Comparison of ENCODE assay signal across 20 cellular contexts in genomic region chr9:95820076-95820475, GRCh38. TPM values are rescaled to one million over a fixed set of nuclear protein-coding genes. Genes with fewer than 3 reads are reported as not detected.
DNase-seq lines count a peak whose midpoint lies in the region; ATAC-seq and TF ChIP-seq lines count a peak whose summit lies in the region.
"Had no signal": no experiment of that assay in that cellular context is flagged by ENCODE, and none has a peak within 500 bp of the region (broad histone marks: within the 10 kb centered on the region; RNA-seq: fewer than 3 reads in every experiment).

No MANE protein-coding gene starts in this region.

- peaks cover 9% of the 10 kb centered on the region for H3K79me1 ChIP-seq in trophoblast cell (ENCODE audit: low read length)

- H3K4me3 ChIP-seq in GM23248 (no peak overlapping the region), trophoblast cell (ENCODE audit: low read depth, low read length) (no peak overlapping the region)
- H3K4me3 ChIP-seq: BLaER1 treated with 17β-estradiol and CSF1 and Interleukin-3, amounts not matched to agents 10 nM and 100 nM had no signal

- H2BK5ac ChIP-seq in trophoblast cell (ENCODE audit: low read depth, low read length, poor library complexity): no peak overlapping the region

- no peak overlapping the region for H2BK120ac ChIP-seq in trophoblast cell (ENCODE audit: insufficient read depth, low read length, poor library complexity)

- no peak overlapping the region for H3K18ac ChIP-seq in trophoblast cell (ENCODE audit: low read length)

- WGBS in GM23248 (ENCODE audit: low coverage in 1 of 2, low lambda C conversion rate in 2 of 2, missing lambda C conversion rate in 2 of 2), 2 experiments: 42 to 45% methylated on average over 8 of the region's 8 CpGs
- WGBS in trophoblast cell (ENCODE audit: extremely low coverage, insufficient coverage, insufficient read length): no CpG with 5 or more reads among the region's 8 CpGs

- H3K36me3 ChIP-seq in GM23248 (ENCODE audit: low read depth): no peaks in the 10 kb centered on the region
- no peaks in the 10 kb centered on the region for H3K36me3 ChIP-seq in trophoblast cell (ENCODE audit: control insufficient read depth in 1 of 2, insufficient read depth in 2 of 2, low read length in 2 of 2)

- no peaks in the 10 kb centered on the region for H3K27me3 ChIP-seq in GM23248 (replicated peaks; ENCODE audit: insufficient read depth)
- no peaks in the 10 kb centered on the region for H3K27me3 ChIP-seq in trophoblast cell (ENCODE audit: insufficient read depth, low read length)
- H3K27me3 ChIP-seq: BLaER1 treated with 17β-estradiol and CSF1 and Interleukin-3, amounts not matched to agents 10 nM and 100 nM had no signal

- peaks cover 8% of the 10 kb centered on the region; the same call in 1 of the 2 replicates for H3F3A ChIP-seq in GM23248 (ENCODE audit: insufficient read depth)

- H3K9me3 ChIP-seq in GM23248 (ENCODE audit: low read depth) (no peaks in the 10 kb centered on the region), trophoblast cell (ENCODE audit: insufficient read depth, low read depth, low read length) (no peaks in the 10 kb centered on the region)
- H3K9me3 ChIP-seq: BLaER1 treated with 17β-estradiol and CSF1 and Interleukin-3, amounts not matched to agents 10 nM and 100 nM; Caco-2 had no signal

- peaks cover 10% of the 10 kb centered on the region for H3K4me1 ChIP-seq in GM23248 (ENCODE audit: insufficient read depth)
- peaks cover 27 to 45% of the 10 kb centered on the region in 2 experiments for H3K4me1 ChIP-seq in trophoblast cell (ENCODE audit: control insufficient read depth in 1 of 2, insufficient read depth in 2 of 2, low read length in 2 of 2)
- H3K4me1 ChIP-seq: Caco-2 had no signal

- H3K27ac ChIP-seq in GM23248 (no peak overlapping the region), trophoblast cell (ENCODE audit: low read depth, low read length) (peak overlapping the region; percentile 3)
- H3K27ac ChIP-seq: BLaER1 treated with 17β-estradiol and CSF1 and Interleukin-3, amounts not matched to agents 10 nM and 100 nM had no signal

- H2BK12ac ChIP-seq in trophoblast cell (ENCODE audit: low read length): peak overlapping the region; percentile 61

- no peak overlapping the region for H4K8ac ChIP-seq in trophoblast cell (ENCODE audit: low read depth, low read length)

- no peak overlapping the region for H3K4ac ChIP-seq in trophoblast cell (ENCODE audit: low read depth, low read length)

- H4K91ac ChIP-seq in trophoblast cell (ENCODE audit: low read depth, low read length): no peak overlapping the region

- TF ChIP-seq CTCF in AG09319 (IDR thresholded peaks at IDR 0.05; ENCODE audit: low read depth, low read length): no peak

- no peaks in the 10 kb centered on the region for H4K20me1 ChIP-seq in GM23248 (ENCODE audit: insufficient read depth)
- H4K20me1 ChIP-seq: BLaER1 treated with 17β-estradiol and CSF1 and Interleukin-3, amounts not matched to agents 10 nM and 100 nM had no signal

- no peak overlapping the region for H4K12ac ChIP-seq in trophoblast cell (ENCODE audit: low read depth, low read length)

- no peak overlapping the region for H3K4me2 ChIP-seq in GM23248 (ENCODE audit: unreplicated experiment)
- no peak overlapping the region for H3K4me2 ChIP-seq in trophoblast cell (ENCODE audit: low read length)
- H3K4me2 ChIP-seq: BLaER1 treated with 17β-estradiol and CSF1 and Interleukin-3, amounts not matched to agents 10 nM and 100 nM had no signal

- no peak overlapping the region for H3K14ac ChIP-seq in trophoblast cell (ENCODE audit: low read length)

- in situ Hi-C loops in GM23248 (cut with MboI): no loop called here

- H3K79me2 ChIP-seq in GM23248 (ENCODE audit: insufficient read depth): no peaks in the 10 kb centered on the region
- peaks cover 1% of the 10 kb centered on the region for H3K79me2 ChIP-seq in trophoblast cell (ENCODE audit: control insufficient read depth, insufficient read depth, low read length, poor library complexity)

- no peak overlapping the region for H3K9ac ChIP-seq in GM23248
- H3K9ac ChIP-seq in trophoblast cell (ENCODE audit: low read length): no peak overlapping the region
- H3K9ac ChIP-seq: BLaER1 treated with 17β-estradiol and CSF1 and Interleukin-3, amounts not matched to agents 10 nM and 100 nM had no signal

- H3K9me2 ChIP-seq in GM23248 (ENCODE audit: insufficient read depth): no peaks in the 10 kb centered on the region

- no peak for ATAC-seq in activated CD4-positive, CD25-positive, alpha-beta regulatory T cell treated with anti-CD3 and anti-CD28 coated beads, Interleukin-2, amount 50 U/mL, for 24 hours
- ATAC-seq in GM18873 (IDR thresholded peaks at IDR 0.05; ENCODE audit: low FRiP score, unreplicated experiment): no peak
- ATAC-seq: SK-N-SH treated with all-trans-retinoic acid at 6 μM for 48 hours had no signal

- peak; percentile 46 for DNase-seq in AG09319 (ENCODE audit: extremely low read depth, low read depth)
- DNase-seq in GM23248: peak; percentile 45
- peak; percentile 76 for DNase-seq in fibroblast of gingiva (ENCODE audit: low read depth)
- no peak for DNase-seq in trophoblast cell
- DNase-seq in DMS 273 (lab: John Stamatoyannopoulos, UW; ENCODE audit: unreplicated experiment): no peak
- DNase-seq: Caco-2; CD4-positive, alpha-beta memory T cell; DND-41; GOT3; HCEC 1CT; Karpas-422; NCI-H1105 treated with DMSO at 0.1 percent for 48 hours; NCI-H2029 treated with DMSO at 0.1 percent for 48 hours; NCI-H510A treated with DMSO at 0.1 percent for 48 hours; NCI-H748 treated with DMSO at 0.1 percent for 48 hours; NK-92 treated with Interleukin-12 subunit alpha and Interleukin-12 subunit beta, amount 100 ng/mL, for 24 hours had no signal

- no peak overlapping the region for H3K23ac ChIP-seq in trophoblast cell (ENCODE audit: low read length)

- H2AFZ ChIP-seq in GM23248 (no peak overlapping the region), trophoblast cell (ENCODE audit: insufficient read depth, low read length, poor library complexity) (no peak overlapping the region)

- H2AK5ac ChIP-seq in trophoblast cell (ENCODE audit: low read length): no peak overlapping the region

RNA-seq across cellular contexts. Expression of gene ERCC6L2, which starts 55.4 kb away (rescaled TPM):
- total RNA-seq in GM23248 (2014; rRNA removed; shearing (Covaris generic)): 45.0 and 53.4 TPM in 2 replicates
- polyA plus RNA-seq in GM23248 (2016; fragmentation: Nextera tagmentation; extraction: Ambion mirVana): 21.5 and 23.4 TPM in 2 replicates
- 15.7 and 17.1 TPM in 2 replicates for polyA plus RNA-seq in trophoblast cell (2013)

Comparison
In these comparisons a context has a peak if more than half of its experiments do, and no peak if none do; other contexts are left out.
1. DNase-seq: peak in AG09319 (single experiment), GM23248 (single experiment) and fibroblast of gingiva (single experiment); none in trophoblast cell (0 of 2) and DMS 273 (single experiment).